Comparison of ENCODE assay signal across 27 cellular contexts in the genomic region with DNA sequence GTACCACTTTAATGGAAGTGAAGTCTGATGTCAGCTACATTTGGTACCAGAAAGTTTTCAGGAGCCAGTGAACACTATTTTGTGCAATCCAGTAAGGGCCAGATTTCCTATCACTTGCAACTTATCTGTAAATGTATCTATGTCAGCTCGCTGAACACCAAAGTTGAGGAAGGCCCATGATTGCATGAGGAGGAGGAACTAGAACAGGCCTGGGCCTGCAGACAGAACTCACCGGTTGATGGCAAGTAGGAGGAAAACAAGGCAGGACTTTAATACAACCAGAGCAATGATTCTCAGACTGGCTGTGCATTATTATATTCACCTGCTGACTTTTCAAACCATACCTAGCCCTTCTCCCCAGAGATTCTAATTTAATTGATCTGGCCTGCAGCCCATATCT.
"Had no signal": no experiment of that assay in that cellular context is flagged by ENCODE, and none has a peak within 500 bp of the region (broad histone marks: within the 10 kb centered on the region; RNA-seq: fewer than 3 reads in every experiment).

No MANE protein-coding gene starts in this region.

- ATAC-seq: left colon; left lung; lower lobe of right lung; mucosa of descending colon; naive thymus-derived CD4-positive, alpha-beta T cell; natural killer cell treated with Interleukin-12 subunit alpha and Interleukin-12 subunit beta and Interleukin-15 and Interleukin-18, amount 100 ng/mL, for 72 hours; right cardiac atrium; sciatic nerve; stimulated activated effector memory CD8-positive, alpha-beta T cell treated with anti-CD3 and anti-CD28 coated beads, Interleukin-12 subunit alpha, Interleukin-12 subunit beta, amount 100 ng/mL, for 72 hours; upper lobe of right lung had no signal

- DNase-seq: hypothalamus; immature natural killer cell; kidney; left colon; left lung; lower lobe of right lung; mesendoderm; mucosa of descending colon; naive thymus-derived CD4-positive, alpha-beta T cell; ovary; retina; right cardiac atrium; spleen; stimulated activated CD4-positive, alpha-beta T cell treated with anti-CD3 and anti-CD28 coated beads, Interleukin-4, amount 100 ng/mL, for 24 hours; stimulated activated naive CD4-positive, alpha-beta T cell; tibial artery; trophoblast cell; upper lobe of right lung; uterus had no signal

- H3K27me3 ChIP-seq: left lung, ovary, spleen, suprapubic skin, tibial artery, upper lobe of right lung, uterus had no signal

- H3K9me3 ChIP-seq: left lung, lower lobe of right lung, mucosa of descending colon, ovary, prostate gland, spleen, suprapubic skin, thoracic aorta, tibial artery, upper lobe of right lung, uterus had no signal

- H3K36me3 ChIP-seq: left lung, lower lobe of right lung, ovary, prostate gland, spleen, suprapubic skin, thoracic aorta, tibial artery, upper lobe of right lung, uterus had no signal

- H3K4me3 ChIP-seq: left lung, lower lobe of right lung, mucosa of descending colon, ovary, prostate gland, skin epidermis, spleen, suprapubic skin, thoracic aorta, tibial artery, upper lobe of right lung, uterus had no signal

- H3K4me1 ChIP-seq: left lung, lower lobe of right lung, prostate gland, spleen, suprapubic skin, tibial artery, upper lobe of right lung, uterus had no signal

- FAIRE-seq: islet of Langerhans, kidney had no signal
